ENCODE assay signal across 8 cellular contexts in genomic region chr3:160449660-160450598, GRCh38.
DNase-seq lines count a peak whose midpoint lies in the region; ATAC-seq and TF ChIP-seq lines count a peak whose summit lies in the region.

Gene TRIM59, minus strand, starts transcription at chr3:160449786. Its CDS starts 10,603 bp downstream, at chr3:160439183.

- ATAC-seq in HG02642 (IDR thresholded peaks at IDR 0.05; ENCODE audit: poor library complexity, unreplicated experiment) = peak; percentile 94

- peak within 1 kb of the TSS in 1 of 2 donors; percentile 79 for H3K27ac ChIP-seq in coronary artery
- peak within 1 kb of the TSS; percentile 77 for H3K27ac ChIP-seq in layer of hippocampus (ENCODE audit: low read depth, low read length)

- H3K4me3 ChIP-seq in GM12865 (ENCODE audit: low read depth, low read length) (peak within 1 kb of the TSS; percentile 86), coronary artery (peak within 1 kb of the TSS; percentile 77)

- DNase-seq in GM12865 (ENCODE audit: low read depth) (peak; percentile 100), NCI-H2029 (lab: John Stamatoyannopoulos, UW) (peak; percentile 94), coronary artery (ENCODE audit: low spot score) (peak; percentile 89), middle frontal gyrus (ENCODE audit: extremely low spot score, low spot score) (no peak)
- DNase-seq in activated CD4-positive, alpha-beta T cell treated with anti-CD3 and anti-CD28 coated beads for 48 hours = peak; percentile 99
- DNase-seq in stimulated activated CD4-positive, alpha-beta T cell treated with anti-CD3 and anti-CD28 coated beads, Interleukin-1b, Interleukin-23, amount 100 ng/mL, for 24 hours (ENCODE audit: low read depth in 4 of 4, low spot score in 1 of 4) = peak; percentile 83 to 96 (median 88)

- TF ChIP-seq CTCF in GM12865 (IDR thresholded peaks at IDR 0.05; ENCODE audit: insufficient read depth, low read depth, low read length, missing control alignments) = no peak
- no peak for TF ChIP-seq CTCF in coronary artery (IDR thresholded peaks at IDR 0.05)

- no peaks in the 10 kb centered on the region for H3K27me3 ChIP-seq in layer of hippocampus (ENCODE audit: control insufficient read depth, insufficient read depth, low read length)
